11 cellular contexts compared by ENCODE assay signal in the genomic region with DNA sequence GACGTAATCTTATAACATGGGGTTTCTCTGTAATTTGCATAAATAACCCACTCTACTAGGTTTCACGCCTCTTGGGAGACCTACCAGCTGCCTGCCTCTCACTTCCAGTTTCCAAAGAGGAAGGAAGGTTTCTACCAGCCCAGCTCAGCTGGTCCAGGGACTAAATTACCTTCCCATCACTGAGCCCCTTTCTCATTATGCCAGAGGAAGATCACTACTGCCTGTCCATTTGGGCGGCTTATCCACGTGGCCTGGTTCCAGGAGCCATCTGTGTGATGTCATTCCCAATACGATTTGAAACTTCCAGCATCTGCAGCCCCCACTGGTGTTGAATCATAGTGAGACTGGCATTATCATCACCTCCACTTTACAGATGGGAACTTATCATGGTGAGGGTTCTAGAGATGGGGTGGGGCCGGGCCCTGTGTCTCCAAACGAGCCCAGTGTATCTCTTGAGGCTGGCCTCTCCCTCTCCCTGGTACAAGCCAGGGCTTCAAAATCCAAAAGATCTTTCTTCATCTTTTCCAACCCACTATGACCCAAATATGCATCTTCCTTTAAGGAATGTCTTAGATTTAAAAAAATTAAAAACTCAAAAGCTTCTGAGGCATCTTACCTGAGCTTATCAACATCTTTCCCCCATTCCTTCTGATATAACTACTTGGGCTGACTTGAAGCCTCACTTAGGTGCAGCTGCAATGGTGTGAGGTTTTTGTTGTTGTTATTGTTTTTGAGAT.
DNase-seq lines count a peak whose midpoint lies in the region; ATAC-seq and TF ChIP-seq lines count a peak whose summit lies in the region.
"Had no signal": no experiment of that assay in that cellular context is flagged by ENCODE, and none has a peak within 500 bp of the region (broad histone marks: within the 10 kb centered on the region; RNA-seq: fewer than 3 reads in every experiment).

No MANE protein-coding gene starts in this region.

- no peaks in the 10 kb centered on the region for H3K9me3 ChIP-seq in BE2C
- H3K9me3 ChIP-seq in stomach, result no peaks in the 10 kb centered on the region

- no peaks in the 10 kb centered on the region for H3K36me3 ChIP-seq in BE2C
- H3K36me3 ChIP-seq in stomach, result no peaks in the 10 kb centered on the region

- H3K4me1 ChIP-seq in BE2C, result peaks cover 10% of the 10 kb centered on the region
- peaks cover 25 to 59% (median 42%) of the 10 kb centered on the region in 4 donors for H3K4me1 ChIP-seq in stomach

- TF ChIP-seq CTCF in BE2C (IDR thresholded peaks at IDR 0.05; ENCODE audit: low read depth, low read length), result no peak
- TF ChIP-seq CTCF in stomach (IDR thresholded peaks at IDR 0.05), result no peak
- TF ChIP-seq CTCF in osteocyte (IDR thresholded peaks at IDR 0.05), result no peak

- H3K27ac Mint-ChIP-seq in osteocyte (ENCODE audit: unreplicated experiment), result no peak overlapping the region
- H3K27ac Mint-ChIP-seq: WTC11 had no signal

- TF ChIP-seq POLR2A in stomach (IDR thresholded peaks at IDR 0.05), result no peak

- WGBS in stomach, 5 donors, result 66 to 77% (median 73%) methylated on average over 7 of the region's 7 CpGs

- H3K4me3 ChIP-seq in BE2C (ENCODE audit: low read depth, low read length) (no peak overlapping the region), stomach (no peak overlapping the region)

- DNase-seq in BE2C (peak; percentile 56), GM19240 (ENCODE audit: insufficient read length, low spot score) (peak; percentile 50), NCI-H524 treated with DMSO at 0.1 percent for 48 hours (lab: John Stamatoyannopoulos, UW) (peak; percentile 65), kidney tubule cell (ENCODE audit: low spot score) (no peak), stomach (no peak), osteocyte (ENCODE audit: extremely low spot score, unreplicated experiment) (no peak), DMS53 (lab: John Stamatoyannopoulos, UW) (no peak)
- DNase-seq: ACHN, NCI-H446 treated with DMSO at 0.1 percent for 48 hours had no signal

- ATAC-seq in HG02885 (IDR thresholded peaks at IDR 0.05; ENCODE audit: poor library complexity, unreplicated experiment), result peak; percentile 96
- ATAC-seq: WTC11 had no signal

- H3K9me3 Mint-ChIP-seq in osteocyte (ENCODE audit: unreplicated experiment), result no peaks in the 10 kb centered on the region

- peaks cover 63% of the 10 kb centered on the region for H3K4me1 Mint-ChIP-seq in osteocyte (ENCODE audit: unreplicated experiment)

- no peak for TF ChIP-seq EP300 in stomach (IDR thresholded peaks at IDR 0.05)

- no peaks in the 10 kb centered on the region for H3K36me3 Mint-ChIP-seq in osteocyte (ENCODE audit: unreplicated experiment)
- H3K36me3 Mint-ChIP-seq: WTC11 had no signal

- H3K27me3 Mint-ChIP-seq in osteocyte (ENCODE audit: unreplicated experiment), result peaks cover 5% of the 10 kb centered on the region

- H3K27me3 ChIP-seq in BE2C (no peaks in the 10 kb centered on the region), stomach (peaks cover 0 to 8% (median 0%) of the 10 kb centered on the region in 3 donors)

- H3K27ac ChIP-seq in stomach, result no peak overlapping the region

- no peak overlapping the region for H3K4me3 Mint-ChIP-seq in osteocyte (ENCODE audit: unreplicated experiment)
- H3K4me3 Mint-ChIP-seq: WTC11 had no signal

- intact Hi-C loops in stomach (cut with DNase I; ENCODE audit: low total_unique reads), result no loop called here

Comparison
In these comparisons a context has a peak if more than half of its experiments do, and no peak if none do; other contexts are left out.
1. DNase-seq: peak in BE2C (single experiment), GM19240 (single experiment) and NCI-H524 treated with DMSO at 0.1 percent for 48 hours (single experiment); none in kidney tubule cell (single experiment), stomach (single experiment), osteocyte (single experiment) and DMS53 (single experiment).